8 cellular contexts compared by ENCODE assay signal in the genomic region with DNA sequence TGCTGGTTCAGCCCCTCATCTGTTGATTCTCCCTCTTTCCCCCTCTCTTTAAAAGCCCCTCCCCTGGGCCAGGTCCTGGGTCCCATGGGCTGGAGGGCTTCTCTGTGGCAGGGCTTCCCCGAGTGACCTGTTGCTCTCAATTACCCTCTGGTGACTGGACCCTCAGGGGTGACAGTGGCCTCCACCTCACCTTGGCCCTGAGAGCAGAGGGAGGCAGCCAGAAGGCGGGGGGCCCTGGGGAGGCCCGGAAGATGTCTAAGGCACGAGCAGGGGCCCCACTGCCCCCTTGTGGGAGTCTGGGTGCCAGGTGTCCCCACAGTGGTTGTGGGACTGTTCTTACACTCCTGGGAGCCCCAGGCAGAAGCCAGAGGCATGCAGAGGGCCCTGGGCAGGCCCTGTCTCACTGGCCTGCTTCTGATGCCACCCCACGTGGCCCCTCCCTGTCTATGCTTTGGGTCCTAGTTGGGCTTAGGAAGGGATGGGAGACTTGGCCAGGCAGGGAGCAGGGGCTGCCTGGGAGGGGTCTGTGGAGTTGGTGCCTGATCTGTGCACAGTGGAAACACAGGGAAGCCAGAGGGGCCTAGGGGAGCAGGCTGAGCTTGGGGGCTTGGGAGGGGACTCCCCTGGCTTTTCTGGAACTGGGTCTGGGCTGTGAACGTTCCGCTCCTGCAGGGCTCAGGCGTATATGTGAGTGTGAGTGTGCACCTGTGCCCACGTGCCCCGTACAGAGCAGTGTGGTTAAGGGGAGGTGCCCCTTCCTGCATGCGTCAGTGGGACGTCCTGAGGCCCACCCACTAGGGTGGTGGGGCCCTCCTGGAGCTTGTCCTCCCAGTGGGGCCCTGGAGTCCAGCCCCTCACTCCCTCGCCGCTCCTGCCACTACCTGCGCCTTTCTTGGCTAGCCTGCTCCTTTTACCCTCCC.
DNase-seq lines count a peak whose midpoint lies in the region; ATAC-seq and TF ChIP-seq lines count a peak whose summit lies in the region.
"Not testable (repeated sequence)": the region's sequence is repeated elsewhere in the genome, so short reads cannot be mapped to it uniquely, and the experiment has no call there.

No MANE protein-coding gene starts in this region.

- H3K4me1 ChIP-seq in OCI-LY1 (ENCODE audit: insufficient read depth, low read length, severe bottlenecking) = peaks cover 17% of the 10 kb centered on the region

- H3K4me3 Mint-ChIP-seq in activated CD8-positive, alpha-beta memory T cell treated with anti-CD3 and anti-CD28 coated beads, Interleukin-2, amount 10 ng/mL, durations not matched to agents 7 days and 5 days = not testable (repeated sequence)
- H3K4me3 Mint-ChIP-seq in stimulated activated memory B cell treated with anti-CD40 and anti-IgM and Interleukin-4, amounts not matched to agents 10 μg/mL and 1 μg/mL and 100 μg/mL, for 72 hours = peak overlapping the region; percentile 80

- H3K36me3 Mint-ChIP-seq in activated CD8-positive, alpha-beta memory T cell treated with anti-CD3 and anti-CD28 coated beads, Interleukin-2, amount 10 ng/mL, durations not matched to agents 7 days and 5 days = not testable (repeated sequence)
- peaks cover 21% of the 10 kb centered on the region for H3K36me3 Mint-ChIP-seq in stimulated activated memory B cell treated with anti-CD40 and anti-IgM and Interleukin-4, amounts not matched to agents 10 μg/mL and 1 μg/mL and 100 μg/mL, for 72 hours

- not testable (repeated sequence) for H3F3A ChIP-seq in OCI-LY1 (ENCODE audit: insufficient read depth, low read length)

- TF ChIP-seq CTCF in GM06990 (IDR thresholded peaks at IDR 0.05; ENCODE audit: insufficient read depth, low read length, poor library complexity, severe bottlenecking) = peak; percentile 66
- TF ChIP-seq CTCF in OCI-LY1 (IDR thresholded peaks at IDR 0.05; ENCODE audit: low read length) = not testable (repeated sequence)

- CTCF ChIA-PET in activated CD8-positive, alpha-beta memory T cell treated with anti-CD3 and anti-CD28 coated beads, Interleukin-2, amount 10 ng/mL, durations not matched to agents 7 days and 5 days (lab: Charles Lee) = not testable (repeated sequence)

- H3K4me2 ChIP-seq in OCI-LY1 (ENCODE audit: low read length) = not testable (repeated sequence)

- not testable (repeated sequence) for H3K36me3 ChIP-seq in GM06990 (ENCODE audit: control insufficient read depth, insufficient read depth, low read length); OCI-LY1 (ENCODE audit: insufficient read depth, low read length)

- peak overlapping the region; percentile 92 for H3K27ac ChIP-seq in OCI-LY1 (ENCODE audit: low read depth, low read length, poor library complexity, severe bottlenecking)

- not testable (repeated sequence) for H3K4me1 Mint-ChIP-seq in activated CD8-positive, alpha-beta memory T cell treated with anti-CD3 and anti-CD28 coated beads, Interleukin-2, amount 10 ng/mL, durations not matched to agents 7 days and 5 days
- peaks cover 49% of the 10 kb centered on the region for H3K4me1 Mint-ChIP-seq in stimulated activated memory B cell treated with anti-CD40 and anti-IgM and Interleukin-4, amounts not matched to agents 10 μg/mL and 1 μg/mL and 100 μg/mL, for 72 hours

- peak overlapping the region; percentile 20; the same call in 1 of the 2 replicates for H3K9ac ChIP-seq in OCI-LY1 (ENCODE audit: low read length)

- ATAC-seq in GM18861 (IDR thresholded peaks at IDR 0.05; ENCODE audit: unreplicated experiment) = peak; percentile 52
- ATAC-seq in GM21528 (IDR thresholded peaks at IDR 0.05; ENCODE audit: low FRiP score, unreplicated experiment) = peak; percentile 35
- peak; percentile 29 for ATAC-seq in HG02885 (IDR thresholded peaks at IDR 0.05; ENCODE audit: poor library complexity, unreplicated experiment)
- ATAC-seq in activated CD8-positive, alpha-beta memory T cell treated with anti-CD3 and anti-CD28 coated beads, Interleukin-2, amount 10 ng/mL, durations not matched to agents 7 days and 5 days = not testable (repeated sequence)
- peak; percentile 88 for ATAC-seq in stimulated activated memory B cell treated with anti-CD40 and anti-IgM and Interleukin-4, amounts not matched to agents 10 μg/mL and 1 μg/mL and 100 μg/mL, for 72 hours

- not testable (repeated sequence) for H4K20me1 ChIP-seq in OCI-LY1 (ENCODE audit: insufficient read depth, low read length)

- H3K9me2 ChIP-seq in OCI-LY1 (ENCODE audit: low read depth, low read length) = not testable (repeated sequence)

- H3K9me3 ChIP-seq in OCI-LY1 (ENCODE audit: low read length) = not testable (repeated sequence)

- H2AFZ ChIP-seq in OCI-LY1 (ENCODE audit: low read length) = not testable (repeated sequence)

- not testable (repeated sequence) for H3K27me3 Mint-ChIP-seq in activated CD8-positive, alpha-beta memory T cell treated with anti-CD3 and anti-CD28 coated beads, Interleukin-2, amount 10 ng/mL, durations not matched to agents 7 days and 5 days; stimulated activated memory B cell treated with anti-CD40 and anti-IgM and Interleukin-4, amounts not matched to agents 10 μg/mL and 1 μg/mL and 100 μg/mL, for 72 hours

- not testable (repeated sequence) for H3K9me3 Mint-ChIP-seq in activated CD8-positive, alpha-beta memory T cell treated with anti-CD3 and anti-CD28 coated beads, Interleukin-2, amount 10 ng/mL, durations not matched to agents 7 days and 5 days (ENCODE audit: low read depth); stimulated activated memory B cell treated with anti-CD40 and anti-IgM and Interleukin-4, amounts not matched to agents 10 μg/mL and 1 μg/mL and 100 μg/mL, for 72 hours

- not testable (repeated sequence) for H3K27ac Mint-ChIP-seq in activated CD8-positive, alpha-beta memory T cell treated with anti-CD3 and anti-CD28 coated beads, Interleukin-2, amount 10 ng/mL, durations not matched to agents 7 days and 5 days
- H3K27ac Mint-ChIP-seq in stimulated activated memory B cell treated with anti-CD40 and anti-IgM and Interleukin-4, amounts not matched to agents 10 μg/mL and 1 μg/mL and 100 μg/mL, for 72 hours = peak overlapping the region; percentile 88

- DNase-seq in GM06990 (ENCODE audit: extremely low read depth, insufficient read length) (peak; percentile 74), islet precursor cell (peak; percentile 29)
- peak; percentile 47 for DNase-seq in activated CD8-positive, alpha-beta memory T cell treated with anti-CD3 and anti-CD28 coated beads, Interleukin-2, amount 10 ng/mL, durations not matched to agents 7 days and 5 days

- not testable (repeated sequence) for H3K4me3 ChIP-seq in GM06990 (replicated peaks; ENCODE audit: low read depth, low read length); OCI-LY1 (ENCODE audit: low read depth, low read length, poor library complexity, severe bottlenecking)

- not testable (repeated sequence) for H3K27me3 ChIP-seq in GM06990 (replicated peaks; ENCODE audit: control insufficient read depth, insufficient read depth, low read length); OCI-LY1 (ENCODE audit: insufficient read depth, low read length)

- H3K79me2 ChIP-seq in OCI-LY1 (ENCODE audit: insufficient read depth, low read length) = not testable (repeated sequence)
